In the genomic region with DNA sequence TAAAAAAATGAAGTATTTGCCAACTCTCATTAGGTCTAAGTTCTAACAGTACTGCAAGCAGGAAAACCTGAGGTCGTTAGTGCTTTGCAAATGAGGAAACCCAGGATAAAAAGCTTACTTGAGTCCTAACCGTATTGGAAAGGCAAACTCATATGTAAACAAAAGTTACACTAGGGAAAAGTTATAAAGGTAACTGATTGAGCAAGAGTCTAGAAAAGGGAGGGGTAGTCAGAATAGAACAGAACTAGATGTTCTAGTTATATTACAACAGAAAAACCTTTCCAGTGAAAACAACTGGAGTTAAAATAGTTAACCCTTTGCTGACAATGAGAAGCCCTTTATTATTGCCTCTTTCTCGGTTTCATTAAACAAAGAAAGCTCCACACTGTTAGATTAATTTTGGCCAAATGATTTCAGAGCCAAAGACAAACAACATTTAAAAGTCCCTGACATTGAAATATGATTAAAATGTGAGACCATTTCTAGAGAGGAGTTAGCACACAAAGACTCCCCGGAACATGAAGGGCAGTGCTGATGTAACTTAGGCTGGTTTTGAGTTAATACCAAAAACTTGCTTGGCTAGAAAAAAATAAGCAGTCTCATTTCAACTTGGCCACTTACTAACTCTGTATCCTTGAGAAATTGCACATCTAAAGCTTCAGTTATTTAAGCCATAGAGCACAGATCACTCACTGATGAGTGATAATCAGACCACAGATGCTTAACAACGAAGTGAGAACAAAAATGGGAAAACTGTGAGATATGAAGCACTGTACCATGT, we compare ENCODE assay signal across 13 cellular contexts.
DNase-seq lines count a peak whose midpoint lies in the region; TF ChIP-seq lines count a peak whose summit lies in the region.
"Had no signal": no experiment of that assay in that cellular context is flagged by ENCODE, and none has a peak within 500 bp of the region (broad histone marks: within the 10 kb centered on the region; RNA-seq: fewer than 3 reads in every experiment).

No MANE protein-coding gene starts in this region.

- H3K4me1 Mint-ChIP-seq in endodermal cell, result no peaks in the 10 kb centered on the region
- H3K4me1 Mint-ChIP-seq: activated CD4-positive, alpha-beta memory T cell treated with anti-CD3 and anti-CD28 coated beads, Interleukin-2, amount 10 ng/mL, durations not matched to agents 7 days and 5 days; naive B cell had no signal

- TF ChIP-seq EP300 in suprapubic skin (IDR thresholded peaks at IDR 0.05), result no peak

- H3K27ac ChIP-seq in PC-9, result peak overlapping the region; percentile 95
- H3K27ac ChIP-seq in liver (ENCODE audit: low read depth in 1 of 2, low read length in 2 of 2), result peak overlapping the region; percentile 28 to 67
- H3K27ac ChIP-seq in suprapubic skin, result peak overlapping the region; percentile 84
- no peak overlapping the region for H3K27ac ChIP-seq in endodermal cell (ENCODE audit: low read depth, low read length)

- TF ChIP-seq POLR2A in suprapubic skin (IDR thresholded peaks at IDR 0.05), result no peak

- no peaks in the 10 kb centered on the region for H3K79me2 ChIP-seq in PC-9 (ENCODE audit: low read depth)

- DNase-seq in PC-9 (peak in 1 of 2 experiments; percentile 75), epithelial cell of esophagus (ENCODE audit: low read depth) (peak; percentile 69), suprapubic skin (ENCODE audit: low spot score in 2 of 2) (no peak), kidney tubule cell (ENCODE audit: low spot score) (no peak), NCI-H1436 (lab: John Stamatoyannopoulos, UW) (no peak), NCI-H1694 (lab: John Stamatoyannopoulos, UW) (no peak), endodermal cell (no peak)
- DNase-seq: activated CD4-positive, alpha-beta memory T cell treated with anti-CD3 and anti-CD28 coated beads, Interleukin-2, amount 10 ng/mL, durations not matched to agents 7 days and 5 days; activated naive CD4-positive, alpha-beta T cell treated with anti-CD3 and anti-CD28 coated beads for 36 hours; GDM1; naive B cell; NCI-H2227 treated with DMSO at 0.1 percent for 48 hours had no signal

- no peaks in the 10 kb centered on the region for H3K27me3 ChIP-seq in PC-9 (ENCODE audit: insufficient read depth, low read depth)
- no peaks in the 10 kb centered on the region for H3K27me3 ChIP-seq in liver (ENCODE audit: control insufficient read depth in 4 of 4, insufficient read depth in 4 of 4, low read length in 3 of 4)
- no peaks in the 10 kb centered on the region for H3K27me3 ChIP-seq in suprapubic skin
- no peaks in the 10 kb centered on the region for H3K27me3 ChIP-seq in endodermal cell (ENCODE audit: control insufficient read depth, insufficient read depth, low read length, poor library complexity, severe bottlenecking)

- H3F3A ChIP-seq in PC-9 (ENCODE audit: insufficient read depth, low read depth), result no peaks in the 10 kb centered on the region

- POLR2A ChIA-PET in PC-9 (lab: Charles Lee; ENCODE audit: unreplicated experiment), result no interaction called here

- TF ChIP-seq RAD21 in liver (IDR thresholded peaks at IDR 0.05), result peak; percentile 44 to 60

- H3K4me1 ChIP-seq in PC-9 (replicated peaks; ENCODE audit: insufficient read depth), result peaks cover 10% of the 10 kb centered on the region; the same call in 1 of the 2 replicates
- H3K4me1 ChIP-seq in liver (ENCODE audit: control insufficient read depth in 4 of 4, insufficient read depth in 4 of 4, low read length in 3 of 4), result peaks cover 1 to 20% (median 14%) of the 10 kb centered on the region in 4 donors
- H3K4me1 ChIP-seq in suprapubic skin, result peaks cover 23% of the 10 kb centered on the region
- no peaks in the 10 kb centered on the region for H3K4me1 ChIP-seq in endodermal cell (ENCODE audit: control insufficient read depth, insufficient read depth, low read length)

- H3K36me3 ChIP-seq in PC-9 (ENCODE audit: low read depth), result no peaks in the 10 kb centered on the region
- no peaks in the 10 kb centered on the region for H3K36me3 ChIP-seq in liver (ENCODE audit: control insufficient read depth in 4 of 4, insufficient read depth in 3 of 4, low read depth in 1 of 4, low read length in 3 of 4)
- no peaks in the 10 kb centered on the region for H3K36me3 ChIP-seq in suprapubic skin
- H3K36me3 ChIP-seq in endodermal cell (ENCODE audit: control insufficient read depth, insufficient read depth, low read length), result no peaks in the 10 kb centered on the region

- H3K9me3 ChIP-seq in PC-9 (ENCODE audit: insufficient read depth, low read depth), result no peaks in the 10 kb centered on the region
- H3K9me3 ChIP-seq in liver (ENCODE audit: control insufficient read depth in 4 of 4, low read length in 3 of 4), result no peaks in the 10 kb centered on the region
- H3K9me3 ChIP-seq in suprapubic skin, result no peaks in the 10 kb centered on the region
- no peaks in the 10 kb centered on the region for H3K9me3 ChIP-seq in endodermal cell (ENCODE audit: control insufficient read depth, low read length)

- H3K9me3 Mint-ChIP-seq in endodermal cell, result peaks cover 11% of the 10 kb centered on the region
- H3K9me3 Mint-ChIP-seq: activated CD4-positive, alpha-beta memory T cell treated with anti-CD3 and anti-CD28 coated beads, Interleukin-2, amount 10 ng/mL, durations not matched to agents 7 days and 5 days; activated naive CD4-positive, alpha-beta T cell treated with anti-CD3 and anti-CD28 coated beads for 36 hours had no signal

- no peak overlapping the region for H2AFZ ChIP-seq in PC-9

- intact Hi-C loops in PC-9 (cut with micrococcal nuclease; ENCODE audit: unreplicated experiment), result no loop called here

- H3K4me2 ChIP-seq in PC-9, result peak overlapping the region; percentile 74

- no peak overlapping the region for H3K4me3 Mint-ChIP-seq in endodermal cell
- H3K4me3 Mint-ChIP-seq: activated CD4-positive, alpha-beta memory T cell treated with anti-CD3 and anti-CD28 coated beads, Interleukin-2, amount 10 ng/mL, durations not matched to agents 7 days and 5 days; activated naive CD4-positive, alpha-beta T cell treated with anti-CD3 and anti-CD28 coated beads for 36 hours; naive B cell had no signal

- 14% methylated on average over 5 of the region's 5 CpGs for WGBS in liver
- 36% methylated on average over 5 of the region's 5 CpGs for WGBS in suprapubic skin
- 80% methylated on average over 5 of the region's 5 CpGs; no CpG with 5 or more reads in 1 of the 2 experiments for WGBS in endodermal cell (ENCODE audit: insufficient coverage in 1 of 2, insufficient read length in 1 of 2), 2 experiments

- H3K9me2 ChIP-seq in PC-9 (ENCODE audit: insufficient read depth), result no peaks in the 10 kb centered on the region

- no peaks in the 10 kb centered on the region for H4K20me1 ChIP-seq in PC-9 (ENCODE audit: insufficient read depth)

- no TSS peak for BruUV-seq in PC-9 (replicated peaks; lab: Mats Ljungman, UMichigan)

- peak overlapping the region in 1 of 2 donors; percentile 20 for H3K9ac ChIP-seq in liver (ENCODE audit: low read depth in 1 of 2, low read length in 2 of 2)
- H3K9ac ChIP-seq in endodermal cell (ENCODE audit: extremely low read depth, low read length, poor library complexity, severe bottlenecking), result no peak overlapping the region

- H3K27ac Mint-ChIP-seq in endodermal cell, result no peak overlapping the region
- H3K27ac Mint-ChIP-seq: activated CD4-positive, alpha-beta memory T cell treated with anti-CD3 and anti-CD28 coated beads, Interleukin-2, amount 10 ng/mL, durations not matched to agents 7 days and 5 days; activated naive CD4-positive, alpha-beta T cell treated with anti-CD3 and anti-CD28 coated beads for 36 hours; naive B cell had no signal

- CTCF ChIA-PET in PC-9 (lab: Charles Lee), result no interaction called here

- peaks cover 4% of the 10 kb centered on the region for H3K27me3 Mint-ChIP-seq in endodermal cell (ENCODE audit: insufficient read depth)
- H3K27me3 Mint-ChIP-seq: activated CD4-positive, alpha-beta memory T cell treated with anti-CD3 and anti-CD28 coated beads, Interleukin-2, amount 10 ng/mL, durations not matched to agents 7 days and 5 days had no signal

- H3K4me3 ChIP-seq in PC-9, result peak overlapping the region; percentile 32; the same call in 1 of the 2 replicates
- no peak overlapping the region for H3K4me3 ChIP-seq in epithelial cell of esophagus (ENCODE audit: low read length)
- peak overlapping the region in 1 of 3 donors; percentile 11 for H3K4me3 ChIP-seq in liver (ENCODE audit: low read depth in 1 of 3, low read length in 3 of 3)
- H3K4me3 ChIP-seq in suprapubic skin, result no peak overlapping the region
- H3K4me3 ChIP-seq in endodermal cell (ENCODE audit: low read length), result no peak overlapping the region

- H3K36me3 Mint-ChIP-seq in endodermal cell (ENCODE audit: low read depth), result no peaks in the 10 kb centered on the region
- H3K36me3 Mint-ChIP-seq: naive B cell had no signal

- TF ChIP-seq CTCF in PC-9 (conservative IDR thresholded peaks at IDR 0.05), result no peak
- TF ChIP-seq CTCF in epithelial cell of esophagus (IDR thresholded peaks at IDR 0.05; ENCODE audit: insufficient read depth, low read depth, low read length, missing control alignments), result no peak
- no peak for TF ChIP-seq CTCF in liver (IDR thresholded peaks at IDR 0.05; ENCODE audit: low read depth, low read length, missing input control)
- TF ChIP-seq CTCF in suprapubic skin (IDR thresholded peaks at IDR 0.05), result no peak
- TF ChIP-seq CTCF in endodermal cell (conservative IDR thresholded peaks at IDR 0.05), result no peak

TF ChIP-seq in liver, 16 proteins besides CTCF, POLR2A, EP300 and RAD21 (continues in another document):
- TF ChIP-seq, protein P1, sequence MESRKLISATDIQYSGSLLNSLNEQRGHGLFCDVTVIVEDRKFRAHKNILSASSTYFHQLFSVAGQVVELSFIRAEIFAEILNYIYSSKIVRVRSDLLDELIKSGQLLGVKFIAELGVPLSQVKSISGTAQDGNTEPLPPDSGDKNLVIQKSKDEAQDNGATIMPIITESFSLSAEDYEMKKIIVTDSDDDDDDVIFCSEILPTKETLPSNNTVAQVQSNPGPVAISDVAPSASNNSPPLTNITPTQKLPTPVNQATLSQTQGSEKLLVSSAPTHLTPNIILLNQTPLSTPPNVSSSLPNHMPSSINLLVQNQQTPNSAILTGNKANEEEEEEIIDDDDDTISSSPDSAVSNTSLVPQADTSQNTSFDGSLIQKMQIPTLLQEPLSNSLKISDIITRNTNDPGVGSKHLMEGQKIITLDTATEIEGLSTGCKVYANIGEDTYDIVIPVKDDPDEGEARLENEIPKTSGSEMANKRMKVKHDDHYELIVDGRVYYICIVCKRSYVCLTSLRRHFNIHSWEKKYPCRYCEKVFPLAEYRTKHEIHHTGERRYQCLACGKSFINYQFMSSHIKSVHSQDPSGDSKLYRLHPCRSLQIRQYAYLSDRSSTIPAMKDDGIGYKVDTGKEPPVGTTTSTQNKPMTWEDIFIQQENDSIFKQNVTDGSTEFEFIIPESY (IDR thresholded peaks at IDR 0.05), result peak; percentile 57
- TF ChIP-seq YY1 (IDR thresholded peaks at IDR 0.05) (peak; percentile 23), FOXA1 (IDR thresholded peaks at IDR 0.05) (no peak), FOXA2 (IDR thresholded peaks at IDR 0.05) (no peak)
- TF ChIP-seq, protein P2, sequence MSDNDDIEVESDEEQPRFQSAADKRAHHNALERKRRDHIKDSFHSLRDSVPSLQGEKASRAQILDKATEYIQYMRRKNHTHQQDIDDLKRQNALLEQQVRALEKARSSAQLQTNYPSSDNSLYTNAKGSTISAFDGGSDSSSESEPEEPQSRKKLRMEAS (IDR thresholded peaks at IDR 0.05), result peak; percentile 39
